8 cellular contexts compared by ENCODE assay signal in the genomic region with DNA sequence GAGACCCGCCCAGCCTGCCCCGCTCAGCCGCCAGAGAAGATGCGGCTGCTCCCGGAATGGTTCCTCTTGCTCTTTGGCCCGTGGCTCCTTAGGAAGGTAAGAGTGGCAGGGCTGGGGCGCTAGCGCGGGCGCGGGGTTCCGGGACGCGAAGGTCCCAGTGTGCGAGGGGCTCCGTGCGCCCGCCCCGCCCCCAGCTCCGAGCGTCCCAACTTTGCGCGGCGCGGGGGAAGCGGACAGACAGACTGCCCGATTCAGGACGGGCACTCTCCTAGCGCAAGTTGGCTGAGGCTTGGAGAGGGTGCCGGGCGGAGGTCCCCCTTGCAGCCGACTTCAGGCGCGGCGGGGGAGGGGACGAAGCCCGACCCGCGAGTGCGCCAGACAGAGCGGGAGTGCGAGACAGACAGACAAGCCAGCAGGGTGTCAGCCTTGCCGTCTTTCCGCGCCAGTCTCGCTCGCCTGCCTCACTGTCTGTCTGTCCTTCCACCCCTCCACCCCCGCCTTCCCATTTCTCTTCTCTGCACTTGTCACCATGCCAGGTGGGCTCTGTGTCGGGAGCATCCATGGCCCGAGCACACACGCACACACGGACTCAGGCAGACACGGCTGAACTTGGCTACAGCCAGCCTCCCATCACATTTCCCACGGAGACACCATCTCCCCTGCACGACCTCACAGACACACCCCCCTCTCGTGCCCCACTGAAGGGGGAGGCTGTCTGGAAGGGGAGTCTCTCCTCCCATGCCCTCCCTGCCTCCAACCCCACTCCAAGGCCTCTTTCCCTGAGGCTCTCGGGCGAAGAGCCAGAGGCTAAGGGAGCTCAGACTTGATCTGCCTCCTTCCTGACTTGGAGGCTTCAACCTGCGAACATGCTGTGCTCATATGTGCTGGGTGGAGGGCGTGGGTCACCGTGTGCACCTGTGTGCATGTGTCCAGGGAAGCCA. TPM values are rescaled to one million over a fixed set of nuclear protein-coding genes. Genes with fewer than 3 reads are reported as not detected.
DNase-seq lines count a peak whose midpoint lies in the region; ATAC-seq, FAIRE-seq and TF ChIP-seq lines count a peak whose summit lies in the region.

No MANE protein-coding gene starts in this region.

- TF ChIP-seq CTCF in C4-2B (conservative IDR thresholded peaks at IDR 0.05): no peak
- no peak for TF ChIP-seq CTCF in HFFc6 (IDR thresholded peaks at IDR 0.05)

- H3K27me3 Mint-ChIP-seq in HFFc6 (ENCODE audit: insufficient read depth): peaks cover 51% of the 10 kb centered on the region

- H3K36me3 Mint-ChIP-seq in HFFc6 (ENCODE audit: low read depth): 0 out of 2 replicates have a peak, but pooled peaks cover 9% of the 10 kb centered on the region

- peak overlapping the region; percentile 75 for H3K27ac ChIP-seq in C4-2B

- no peaks in the 10 kb centered on the region for H3K9me3 Mint-ChIP-seq in HFFc6

- ATAC-seq in sciatic nerve: no peak

- intact Hi-C loops in sciatic nerve (cut with DNase I): no loop called here

- H3K4me1 Mint-ChIP-seq in HFFc6 (ENCODE audit: low read depth): peaks cover 44% of the 10 kb centered on the region

- peak overlapping the region; percentile 16; the same call in 1 of the 2 replicates for H3K27ac Mint-ChIP-seq in HFFc6

- in situ Hi-C loops in ACHN (cut with HindIII; ENCODE audit: low pct_ligation_motif_present, low pct_unique_long_range_greater_than_20kb, low sequenced_read_pairs): no loop called here

- peak overlapping the region; percentile 79 for H3K4me3 Mint-ChIP-seq in HFFc6

- DNase-seq in HFFc6: peak; percentile 24
- peak; percentile 45 to 49 for DNase-seq in activated T-cell treated with anti-CD3 and anti-CD28 coated beads, Interleukin-2, amount 50 U/mL, for 48 hours
- DNase-seq in iris pigment epithelial cell (ENCODE audit: low read depth): peak; percentile 14
- DNase-seq in urothelium cell line (ENCODE audit: low spot score): peak; percentile 36
- DNase-seq in inferior parietal cortex (ENCODE audit: extremely low spot score): no peak
- DNase-seq in sciatic nerve (ENCODE audit: low spot score): no peak
- no peak for DNase-seq in ACHN

- peak; percentile 72 for FAIRE-seq in urothelium cell line (lab: Jason Lieb, UNC)

RNA-seq across cellular contexts. Expression of a gene that starts 0.6 kb away (rescaled TPM):
- total RNA-seq in HFFc6 (2021; fragmentation: NEBNext Ultra II Directional; extraction: Animal tissue kit (Norgen Biotek cat#: 25700)): 1 to 10 TPM; 2.9 to 8.2 (median 3.9) TPM
- total RNA-seq in sciatic nerve: 0.27 TPM

RNA-seq across cellular contexts. Expression of a gene that starts 12.3 kb away (rescaled TPM):
- total RNA-seq in HFFc6 (2021; fragmentation: NEBNext Ultra II Directional; extraction: Animal tissue kit (Norgen Biotek cat#: 25700)): 100 to 1,000 TPM; 112 to 127 (median 126) TPM
- 41.9 TPM for total RNA-seq in sciatic nerve

RNA-seq across cellular contexts. Expression of a gene that starts 33.8 kb away (rescaled TPM):
- total RNA-seq in HFFc6 (2021; fragmentation: NEBNext Ultra II Directional; extraction: Animal tissue kit (Norgen Biotek cat#: 25700)): 1 to 10 TPM in 1 of 6 experiments, under 1 TPM in 5; 0.21 to 1.1 (median 0.58) TPM
- total RNA-seq in sciatic nerve: 1.9 TPM

Comparison
In these comparisons a context has a peak if more than half of its experiments do, and no peak if none do; other contexts are left out.
1. DNase-seq: peak in HFFc6 (single experiment), activated T-cell treated with anti-CD3 and anti-CD28 coated beads, Interleukin-2, amount 50 U/mL, for 48 hours (2 of 2), iris pigment epithelial cell (single experiment) and urothelium cell line (single experiment); none in inferior parietal cortex (single experiment), sciatic nerve (single experiment) and ACHN (single experiment).